ENCODE assay signal across 10 cellular contexts in genomic region chr3:190265795-190266194, GRCh38. TPM values are rescaled to one million over a fixed set of nuclear protein-coding genes. Genes with fewer than 3 reads are reported as not detected.
DNase-seq lines count a peak whose midpoint lies in the region; ATAC-seq and TF ChIP-seq lines count a peak whose summit lies in the region.
"Had no signal": no experiment of that assay in that cellular context is flagged by ENCODE, and none has a peak within 500 bp of the region (broad histone marks: within the 10 kb centered on the region; RNA-seq: fewer than 3 reads in every experiment).

No MANE protein-coding gene starts in this region.

- peaks cover 4% of the 10 kb centered on the region for H3K27me3 Mint-ChIP-seq in activated CD4-positive, alpha-beta memory T cell treated with anti-CD3 and anti-CD28 coated beads for 36 hours

- H3K27ac Mint-ChIP-seq in activated CD4-positive, alpha-beta memory T cell treated with anti-CD3 and anti-CD28 coated beads for 36 hours, result no peak overlapping the region
- H3K27ac Mint-ChIP-seq: activated T-helper 1 cell treated with anti-CD3 and anti-CD28 coated beads, Interleukin-12 subunit alpha, Interleukin-12 subunit beta, Interleukin-2, Interleukin-4 antibody, amounts not matched to agents 30 ng/mL and 10 ng/mL and 1 ng/mL, durations not matched to agents 14 hours and 24 hours and 36 hours had no signal

- POLR2A ChIA-PET in Panc1 (lab: Charles Lee), result no interaction called here
- POLR2A ChIA-PET in activated CD4-positive, alpha-beta memory T cell treated with anti-CD3 and anti-CD28 coated beads for 36 hours (lab: Charles Lee), result no interaction called here

- no peak overlapping the region for H3K4me3 Mint-ChIP-seq in activated CD4-positive, alpha-beta memory T cell treated with anti-CD3 and anti-CD28 coated beads for 36 hours
- H3K4me3 Mint-ChIP-seq: activated T-helper 1 cell treated with anti-CD3 and anti-CD28 coated beads, Interleukin-12 subunit alpha, Interleukin-12 subunit beta, Interleukin-2, Interleukin-4 antibody, amounts not matched to agents 30 ng/mL and 10 ng/mL and 1 ng/mL, durations not matched to agents 14 hours and 24 hours and 36 hours had no signal

- no peak overlapping the region for H3K4me2 ChIP-seq in fibroblast of lung (ENCODE audit: extremely low read depth, insufficient read depth, low read length)

- H3K4me3 ChIP-seq in Panc1 (ENCODE audit: low read depth in 2 of 2, low read length in 2 of 2) (no peak overlapping the region), fibroblast of lung (replicated peaks in 1 of 4; ENCODE audit: control extremely low read depth in 1 of 4, insufficient read depth in 1 of 4, low read depth in 3 of 4, low read length in 4 of 4) (no peak overlapping the region)
- H3K4me3 ChIP-seq: heart left ventricle had no signal

- DNase-seq in GM03348 (ENCODE audit: low spot score) (peak; percentile 19), Panc1 (ENCODE audit: low read depth, low spot score) (no peak), fibroblast of lung (ENCODE audit: low read depth in 2 of 2) (peak; percentile 20 to 82), renal cortical epithelial cell (ENCODE audit: low read depth) (peak; percentile 93), OCI-M2 (lab: John Stamatoyannopoulos, UW; ENCODE audit: unreplicated experiment) (no peak), ACHN (no peak), globus pallidus (ENCODE audit: low spot score) (no peak)
- no peak for DNase-seq in activated CD4-positive, alpha-beta memory T cell treated with anti-CD3 and anti-CD28 coated beads for 36 hours
- DNase-seq: heart left ventricle had no signal

- H3K9me3 Mint-ChIP-seq in activated CD4-positive, alpha-beta memory T cell treated with anti-CD3 and anti-CD28 coated beads for 36 hours, result no peaks in the 10 kb centered on the region
- H3K9me3 Mint-ChIP-seq: activated T-helper 1 cell treated with anti-CD3 and anti-CD28 coated beads, Interleukin-12 subunit alpha, Interleukin-12 subunit beta, Interleukin-2, Interleukin-4 antibody, amounts not matched to agents 30 ng/mL and 10 ng/mL and 1 ng/mL, durations not matched to agents 14 hours and 24 hours and 36 hours had no signal

- TF ChIP-seq CTCF in Panc1 (IDR thresholded peaks at IDR 0.05), result no peak
- TF ChIP-seq CTCF in fibroblast of lung (conservative IDR thresholded peaks at IDR 0.05 in 1 of 2, IDR thresholded peaks at IDR 0.05 in 1 of 2; ENCODE audit: low read depth in 1 of 2, low read length in 2 of 2), result no peak

- in situ Hi-C loops in Panc1 (cut with HindIII; ENCODE audit: low pct_unique_long_range_greater_than_20kb, low sequenced_read_pairs), result no loop called here
- in situ Hi-C loops in ACHN (cut with HindIII; ENCODE audit: low pct_ligation_motif_present, low pct_unique_long_range_greater_than_20kb, low sequenced_read_pairs), result no loop called here

- H3K27me3 ChIP-seq in Panc1 (ENCODE audit: control insufficient read depth, insufficient read depth, low read length) (no peaks in the 10 kb centered on the region), fibroblast of lung (ENCODE audit: control insufficient read depth, insufficient read depth, low read length) (no peaks in the 10 kb centered on the region)
- H3K27me3 ChIP-seq: heart left ventricle had no signal

- ATAC-seq in Panc1, result peak; percentile 34; the same call in 1 of the 2 replicates
- ATAC-seq: heart left ventricle had no signal

- H3K4me1 Mint-ChIP-seq in activated CD4-positive, alpha-beta memory T cell treated with anti-CD3 and anti-CD28 coated beads for 36 hours (ENCODE audit: low read depth), result no peaks in the 10 kb centered on the region

- no peaks in the 10 kb centered on the region for H3K36me3 ChIP-seq in Panc1 (ENCODE audit: control insufficient read depth, insufficient read depth, low read length)
- H3K36me3 ChIP-seq in fibroblast of lung (ENCODE audit: control insufficient read depth, insufficient read depth, low read length), result no peaks in the 10 kb centered on the region
- H3K36me3 ChIP-seq: heart left ventricle had no signal

- CTCF ChIA-PET in Panc1 (lab: Charles Lee), result no interaction called here
- CTCF ChIA-PET in activated CD4-positive, alpha-beta memory T cell treated with anti-CD3 and anti-CD28 coated beads for 36 hours (lab: Charles Lee), result no interaction called here

- no peaks in the 10 kb centered on the region for H3K9me3 ChIP-seq in Panc1 (ENCODE audit: control insufficient read depth, insufficient read depth, low read depth, low read length)
- no peaks in the 10 kb centered on the region for H3K9me3 ChIP-seq in fibroblast of lung (ENCODE audit: control insufficient read depth, insufficient read depth, low read depth, low read length)
- H3K9me3 ChIP-seq: heart left ventricle had no signal

- no peaks in the 10 kb centered on the region for H4K20me1 ChIP-seq in fibroblast of lung (ENCODE audit: control insufficient read depth, extremely low read depth, insufficient read depth, low read length)

- H3K27ac ChIP-seq in Panc1 (ENCODE audit: low read length), result no peak overlapping the region
- no peak overlapping the region for H3K27ac ChIP-seq in fibroblast of lung (ENCODE audit: insufficient read depth, low read length)
- H3K27ac ChIP-seq: heart left ventricle had no signal

- no peak overlapping the region for H2AFZ ChIP-seq in fibroblast of lung (ENCODE audit: low read length)

- no peaks in the 10 kb centered on the region for H3K79me2 ChIP-seq in fibroblast of lung (ENCODE audit: control insufficient read depth, insufficient read depth, low read length)

- BruUV-seq in Panc1 (replicated peaks; lab: Mats Ljungman, UMichigan), result no TSS peak

- intact Hi-C loops in Panc1 (cut with micrococcal nuclease; ENCODE audit: unreplicated experiment), result no loop called here
- intact Hi-C loops in activated CD4-positive, alpha-beta memory T cell treated with anti-CD3 and anti-CD28 coated beads for 36 hours (cut with micrococcal nuclease), result no loop called here

- no peaks in the 10 kb centered on the region for H3K4me1 ChIP-seq in Panc1 (ENCODE audit: control insufficient read depth, insufficient read depth, low read length)
- H3K4me1 ChIP-seq in fibroblast of lung (ENCODE audit: control insufficient read depth, extremely low read depth, insufficient read depth, low read length), result no peaks in the 10 kb centered on the region

- no peaks in the 10 kb centered on the region for H3K36me3 Mint-ChIP-seq in activated CD4-positive, alpha-beta memory T cell treated with anti-CD3 and anti-CD28 coated beads for 36 hours

- no peak overlapping the region for H3K9ac ChIP-seq in fibroblast of lung (ENCODE audit: insufficient read depth, low read length)

RNA-seq across cellular contexts. Expression of gene CLDN1, which starts 56.5 kb away (rescaled TPM):
- total RNA-seq in Panc1 (2021; ENCODE audit: unreplicated experiment) (30.9 TPM), fibroblast of lung (2.6 and 7.1 TPM in 2 replicates), renal cortical epithelial cell (195 and 218 TPM in 2 replicates)
- 16.9 TPM for polyA plus RNA-seq in Panc1 (2012; ENCODE audit: insufficient read length)
- 3.0 TPM in 2 replicates for polyA plus RNA-seq in fibroblast of lung
- polyA plus RNA-seq in fibroblast of lung (2012), result 1.7 TPM in 2 replicates
- 0.39 and 1.2 TPM in 2 replicates for polyA minus RNA-seq in fibroblast of lung (ENCODE audit: low replicate concordance)
- under 1 TPM; 0.07 to 0.22 TPM for total RNA-seq in activated CD4-positive, alpha-beta memory T cell treated with anti-CD3 and anti-CD28 coated beads for 36 hours

Comparison
In these comparisons a context has a peak if more than half of its experiments do, and no peak if none do; other contexts are left out.
1. DNase-seq: peak in GM03348 (single experiment), fibroblast of lung (2 of 2) and renal cortical epithelial cell (single experiment); none in Panc1 (single experiment), activated CD4-positive, alpha-beta memory T cell treated with anti-CD3 and anti-CD28 coated beads for 36 hours (single experiment), OCI-M2 (single experiment), ACHN (single experiment) and globus pallidus (single experiment).